Comparison of ENCODE assay signal across 7 cellular contexts in genomic region chr9:93159601-93160418, GRCh38. TPM values are rescaled to one million over a fixed set of nuclear protein-coding genes. Genes with fewer than 3 reads are reported as not detected.
DNase-seq lines count a peak whose midpoint lies in the region; ATAC-seq, FAIRE-seq and TF ChIP-seq lines count a peak whose summit lies in the region.

No MANE protein-coding gene starts in this region.

- TF ChIP-seq EP300 in K562 (IDR thresholded peaks at IDR 0.05; ENCODE audit: low read length) = no peak

- no peaks in the 10 kb centered on the region for H3K9me1 ChIP-seq in K562 (ENCODE audit: control insufficient read depth, insufficient read depth, low read length)

- in situ Hi-C loops in K562 (cut with MboI) = loop anchor here (5.0 kb wide), 1 partner anchor 142 kb away; no protein-coding TSS in a partner anchor

- intact Hi-C loops in K562 (cut with micrococcal nuclease) = loop anchor here (1.0 to 10.0 kb wide), 3 partner anchors 51 to 405 kb away; no protein-coding TSS in a partner anchor

- no peaks in the 10 kb centered on the region for H3K79me2 ChIP-seq in K562 (ENCODE audit: control insufficient read depth, insufficient read depth, low read length)

- no peaks in the 10 kb centered on the region for H3K9me3 ChIP-seq in K562 (replicated peaks; ENCODE audit: control insufficient read depth, insufficient read depth, low read depth, low read length)
- no peaks in the 10 kb centered on the region for H3K9me3 ChIP-seq in iPS DF 6.9 (ENCODE audit: control insufficient read depth, insufficient read depth, low read length)

- CTCF ChIA-PET in K562 (lab: Yijun Ruan, JAX; ENCODE audit: low intra/inter-chr PET ratio) = interaction anchor here (0.7 to 2.0 kb wide), 8 partner anchors 31 to 1445 kb away, joined by 3 to 12 read pairs (median 4); no protein-coding TSS in a partner anchor

- H4K20me1 ChIP-seq in K562 (replicated peaks; ENCODE audit: control insufficient read depth, insufficient read depth, low read length) = peaks cover 8% of the 10 kb centered on the region; the same call in 1 of the 2 replicates

- ATAC-seq in HG02588 (IDR thresholded peaks at IDR 0.05; ENCODE audit: unreplicated experiment) (peak; percentile 88), K562 (peak; percentile 100)

- H3K27me3 ChIP-seq in K562 (ENCODE audit: control insufficient read depth in 2 of 2, insufficient read depth in 2 of 2, low read length in 2 of 2) (peaks cover 16 to 38% of the 10 kb centered on the region in 2 experiments), iPS DF 6.9 (ENCODE audit: control insufficient read depth, insufficient read depth, low read length) (no peaks in the 10 kb centered on the region)

- DNase-seq in NCI-H1417 (lab: John Stamatoyannopoulos, UW) (peak; percentile 64 to 87 (median 75)), UCSD-AML1 (lab: John Stamatoyannopoulos, UW; ENCODE audit: unreplicated experiment) (peak; percentile 76), K562 (ENCODE audit: extremely low read depth in 1 of 4, low spot score in 3 of 4) (peak; percentile 90 to 96 (median 94)), iPS DF 6.9 (ENCODE audit: low read depth, low spot score) (peak; percentile 71), smooth muscle cell of the brain vasculature (ENCODE audit: low read depth, low spot score) (peak; percentile 37)

- TF ChIP-seq RAD21 in K562 (CRISPR knock-in tag; conservative IDR thresholded peaks at IDR 0.05 in 1 of 2, IDR thresholded peaks at IDR 0.05 in 1 of 2) = peak; percentile 96

- TF ChIP-seq POLR2A in K562 (conservative IDR thresholded peaks at IDR 0.05) = no peak

- BruUV-seq in K562 (replicated peaks; lab: Mats Ljungman, UMichigan) = no TSS peak

- no peaks in the 10 kb centered on the region for H3K36me3 ChIP-seq in K562 (ENCODE audit: control insufficient read depth, insufficient read depth, low read length)
- no peaks in the 10 kb centered on the region for H3K36me3 ChIP-seq in iPS DF 6.9 (ENCODE audit: control insufficient read depth, insufficient read depth, low read length)

- POLR2A ChIA-PET in K562 (lab: Yijun Ruan, JAX) = no interaction called here

- WGBS in K562 (ENCODE audit: insufficient coverage, low coverage, missing lambda C conversion rate) = under 1% methylated on average over 12 of the region's 15 CpGs
- WGBS in iPS DF 6.9 (ENCODE audit: insufficient coverage, insufficient read length) = no CpG with 5 or more reads among the region's 15 CpGs

- H3K4me1 ChIP-seq in K562 (replicated peaks in 1 of 2; ENCODE audit: control insufficient read depth in 2 of 2, insufficient read depth in 2 of 2, low read length in 2 of 2) (peaks cover 0 to 9% of the 10 kb centered on the region in 2 experiments; a peak in 3 of 5 replicates), iPS DF 6.9 (ENCODE audit: control insufficient read depth, insufficient read depth, low read length) (no peaks in the 10 kb centered on the region)

- peak overlapping the region in 1 of 2 experiments; percentile 14; a peak in 1 of 4 replicates for H3K9ac ChIP-seq in K562 (ENCODE audit: insufficient read depth in 1 of 2, low read depth in 2 of 2, low read length in 2 of 2)

- TF ChIP-seq CTCF in GM12873 (IDR thresholded peaks at IDR 0.05; ENCODE audit: insufficient read depth, low read depth, low read length, missing control alignments) (peak; percentile 97), K562 (IDR thresholded peaks at IDR 0.05 in 2 of 3, conservative IDR thresholded peaks at IDR 0.05 in 1 of 3; ENCODE audit: insufficient read depth in 2 of 3, low read depth in 1 of 3, low read length in 3 of 3) (peak; percentile 95 to 98 (median 97))

- FAIRE-seq in K562 (lab: Jason Lieb, UNC) = peak; percentile 89

- 0 out of 2 replicates have a peak overlapping the region, but pooled peaks have one; percentile 25 for H2AFZ ChIP-seq in K562 (ENCODE audit: low read depth, low read length)

- H3K4me2 ChIP-seq in K562 (ENCODE audit: insufficient read depth, low read length) = no peak overlapping the region

- H3K27ac ChIP-seq in K562 (ENCODE audit: extremely low read depth, low read depth, low read length) = no peak overlapping the region
- no peak overlapping the region for H3K27ac ChIP-seq in iPS DF 6.9 (ENCODE audit: low read length)

- no peak overlapping the region for H3K4me3 ChIP-seq in K562
- H3K4me3 ChIP-seq in iPS DF 6.9 (ENCODE audit: low read length) = no peak overlapping the region

TF ChIP-seq in K562, 482 proteins besides CTCF, POLR2A, EP300 and RAD21 (continues in another document):
- peak; percentile 37; the same call in 1 of the 2 replicates for TF ChIP-seq BMI1 (IDR thresholded peaks at IDR 0.05; ENCODE audit: low read length)
- no peak for TF ChIP-seq TGIF2 (CRISPR knock-in tag; IDR thresholded peaks at IDR 0.05)
- peak; percentile 81 for TF ChIP-seq ZNF740 (CRISPR knock-in tag; IDR thresholded peaks at IDR 0.05)
- TF ChIP-seq ZNF740 (tag; IDR thresholded peaks at IDR 0.05) = peak in 1 of 2 experiments; percentile 75; a peak in 2 of 4 replicates
- TF ChIP-seq STAG1 (CRISPR knock-in tag; IDR thresholded peaks at IDR 0.05; ENCODE audit: borderline replicate concordance) = peak; percentile 84; the same call in 1 of the 2 replicates
- peak; percentile 15; the same call in 1 of the 2 replicates for TF ChIP-seq CREB1 (IDR thresholded peaks at IDR 0.05)
- TF ChIP-seq CREB1 (CRISPR knock-in tag; IDR thresholded peaks at IDR 0.05) = 0 out of 2 replicates have a peak, but pooled peaks have one; percentile 39
- no peak for TF ChIP-seq PBX2 (CRISPR knock-in tag; IDR thresholded peaks at IDR 0.05; ENCODE audit: low read depth)
- TF ChIP-seq PBX2 (tag; conservative IDR thresholded peaks at IDR 0.05; ENCODE audit: low read depth) = peak; percentile 74

RNA-seq across cellular contexts. Expression of gene WNK2, which starts 24.1 kb away (rescaled TPM):
- total RNA-seq in K562 (2011; cell fraction: chromatin; rRNA removed; ENCODE audit: low replicate concordance) = 5.1 and 9.4 TPM in 2 replicates
- total RNA-seq in K562 (2011; cell fraction: nucleolus; rRNA removed) = 1.5 and 1.6 TPM in 2 replicates
- 4.0 and 4.5 TPM in 2 replicates for total RNA-seq in K562 (2011; cell fraction: nucleoplasm; rRNA removed)
- total RNA-seq in K562 (2014; rRNA removed) (0.64 and 1.9 TPM in 2 replicates), K562 (2014; rRNA removed; fragmentation: Illumina TruSeq; extraction: Trizol) (0.36 and 0.41 TPM in 2 replicates), K562 (2015; rRNA removed; fragmentation: Illumina TruSeq; extraction: Trizol) (0.40 and 0.60 TPM in 2 replicates), K562 (2021) (3.3 TPM in 2 replicates)
- polyA plus RNA-seq in K562 (2011; rRNA removed) (0.28 and 0.45 TPM in 2 replicates), K562 (2014; fragmentation: Illumina TruSeq; extraction: Trizol) (0.73 and 1.7 TPM in 2 replicates), K562 (2014; fragmentation: Nextera tagmentation; extraction: Ambion mirVana) (not detected), K562 (2014; rRNA removed) (1.4 and 1.8 TPM in 2 replicates)
- polyA plus RNA-seq in K562 (2011; cell fraction: cytosol; rRNA removed) = 0.15 and 0.75 TPM in 2 replicates
- polyA plus RNA-seq in K562 (2011; cell fraction: nucleus; rRNA removed) = 0.73 and 2.4 TPM in 2 replicates
- 1.9 and 2.2 TPM in 2 replicates for polyA plus RNA-seq in K562 (2012)
- 0.27 and 0.77 TPM in 2 replicates for polyA minus RNA-seq in K562 (2011; rRNA and poly(A)+ RNA removed)
- 0.67 TPM in 1 of 2 replicates, not detected in the other for polyA minus RNA-seq in K562 (2011; cell fraction: cytosol; rRNA and poly(A)+ RNA removed)
- polyA minus RNA-seq in K562 (2011; cell fraction: nucleus; rRNA and poly(A)+ RNA removed) = 0.89 and 1.2 TPM in 2 replicates

RNA-seq across cellular contexts. Expression of gene NINJ1, which starts 25.8 kb away (rescaled TPM):
- total RNA-seq in K562 (2011; cell fraction: chromatin; rRNA removed; ENCODE audit: low replicate concordance) = 3.9 and 9.8 TPM in 2 replicates
- total RNA-seq in K562 (2011; cell fraction: nucleolus; rRNA removed) = 5.9 and 7.5 TPM in 2 replicates
- total RNA-seq in K562 (2011; cell fraction: nucleoplasm; rRNA removed) = 6.2 and 9.3 TPM in 2 replicates
- total RNA-seq in K562 (2014; rRNA removed) (8.2 and 14.7 TPM in 2 replicates), K562 (2014; rRNA removed; fragmentation: Illumina TruSeq; extraction: Trizol) (0.77 and 1.9 TPM in 2 replicates), K562 (2015; rRNA removed; fragmentation: Illumina TruSeq; extraction: Trizol) (4.8 and 4.9 TPM in 2 replicates), K562 (2021) (8.3 and 8.4 TPM in 2 replicates)
- polyA plus RNA-seq in K562 (2011; rRNA removed) (3.2 and 5.8 TPM in 2 replicates), K562 (2014; fragmentation: Illumina TruSeq; extraction: Trizol) (7.6 and 10.8 TPM in 2 replicates), K562 (2014; fragmentation: Nextera tagmentation; extraction: Ambion mirVana) (under 1 TPM; 0.13 to 0.94 TPM), K562 (2014; rRNA removed) (8.4 and 10.7 TPM in 2 replicates)
- polyA plus RNA-seq in K562 (2011; cell fraction: cytosol; rRNA removed) = 9.7 and 20.4 TPM in 2 replicates
- polyA plus RNA-seq in K562 (2011; cell fraction: nucleus; rRNA removed) = 4.3 and 6.6 TPM in 2 replicates
- polyA plus RNA-seq in K562 (2012) = 9.7 and 34.7 TPM in 2 replicates
- 1.6 and 2.2 TPM in 2 replicates for polyA minus RNA-seq in K562 (2011; rRNA and poly(A)+ RNA removed)
- polyA minus RNA-seq in K562 (2011; cell fraction: cytosol; rRNA and poly(A)+ RNA removed) = 2.9 and 7.1 TPM in 2 replicates
- polyA minus RNA-seq in K562 (2011; cell fraction: nucleus; rRNA and poly(A)+ RNA removed) = 3.5 and 6.0 TPM in 2 replicates

Comparison
In these comparisons a context has a peak if more than half of its experiments do, and no peak if none do; other contexts are left out.
1. DNase-seq: peak in every context shown above with its lines; median percentile 94 in K562; 76 in UCSD-AML1; 75 in NCI-H1417; 71 in iPS DF 6.9; 37 in smooth muscle cell of the brain vasculature.